Comparison of ENCODE assay signal across 12 cellular contexts in genomic region chr2:233080836-233081229, GRCh38. TPM values are rescaled to one million over a fixed set of nuclear protein-coding genes. Genes with fewer than 3 reads are reported as not detected.
DNase-seq lines count a peak whose midpoint lies in the region; ATAC-seq lines count a peak whose summit lies in the region.
"Had no signal": no experiment of that assay in that cellular context is flagged by ENCODE, and none has a peak within 500 bp of the region (broad histone marks: within the 10 kb centered on the region; RNA-seq: fewer than 3 reads in every experiment).

No MANE protein-coding gene starts in this region.

- H3K14ac ChIP-seq in mesenchymal stem cell (ENCODE audit: low read length in 2 of 2) = peak overlapping the region in 1 of 2 experiments; percentile 8

- peaks cover 16% of the 10 kb centered on the region for H3K36me3 Mint-ChIP-seq in activated naive CD4-positive, alpha-beta T cell treated with anti-CD3 and anti-CD28 coated beads, Interleukin-2, amount 50 U/mL, for 24 hours
- H3K36me3 Mint-ChIP-seq in activated T-cell treated with anti-CD3 and anti-CD28 coated beads, Interleukin-2, amount 50 U/mL, for 4 hours (ENCODE audit: insufficient read depth) = peaks cover 17% of the 10 kb centered on the region

- H2BK120ac ChIP-seq in mesenchymal stem cell (ENCODE audit: low read depth, low read length) = no peak overlapping the region

- H3K27ac ChIP-seq in mesenchymal stem cell (ENCODE audit: low read length, poor library complexity, severe bottlenecking) = no peak overlapping the region
- H3K27ac ChIP-seq: epithelial cell of prostate had no signal

- peaks cover 36 to 62% of the 10 kb centered on the region in 2 experiments for H3K27me3 ChIP-seq in mesenchymal stem cell (ENCODE audit: control insufficient read depth in 1 of 2, insufficient read depth in 1 of 2, low read length in 2 of 2)
- H3K27me3 ChIP-seq: heart left ventricle had no signal

- no peak overlapping the region for H3K4me3 ChIP-seq in mesenchymal stem cell (ENCODE audit: insufficient read depth in 1 of 2, low read depth in 1 of 2, low read length in 2 of 2)
- H3K4me3 ChIP-seq: heart left ventricle had no signal

- H3K18ac ChIP-seq in mesenchymal stem cell (ENCODE audit: low read depth in 1 of 2, low read length in 2 of 2) = no peak overlapping the region

- H2AK5ac ChIP-seq in mesenchymal stem cell (ENCODE audit: low read length, severe bottlenecking) = no peak overlapping the region

- no peaks in the 10 kb centered on the region for H3K79me1 ChIP-seq in mesenchymal stem cell (replicated peaks; ENCODE audit: low read length, poor library complexity, severe bottlenecking)

- H2BK5ac ChIP-seq in mesenchymal stem cell (ENCODE audit: low read depth, low read length, poor library complexity, severe bottlenecking) = no peak overlapping the region

- H2AFZ ChIP-seq in mesenchymal stem cell (ENCODE audit: low read depth, low read length) = no peak overlapping the region

- no peak overlapping the region for H3K23ac ChIP-seq in mesenchymal stem cell (ENCODE audit: low read length in 2 of 2)

- H4K8ac ChIP-seq in mesenchymal stem cell (ENCODE audit: low read length) = no peak overlapping the region

- no peak overlapping the region for H3K4ac ChIP-seq in mesenchymal stem cell (ENCODE audit: low read depth in 1 of 2, low read length in 2 of 2)

- H3K4me2 ChIP-seq in mesenchymal stem cell (ENCODE audit: low read length, poor library complexity, severe bottlenecking) = no peak overlapping the region

- H3K4me3 Mint-ChIP-seq in activated naive CD4-positive, alpha-beta T cell treated with anti-CD3 and anti-CD28 coated beads, Interleukin-2, amount 50 U/mL, for 24 hours = peak overlapping the region; percentile 79
- H3K4me3 Mint-ChIP-seq in activated T-cell treated with anti-CD3 and anti-CD28 coated beads, Interleukin-2, amount 50 U/mL, for 4 hours = peak overlapping the region; percentile 72

- 85% methylated on average over 11 of the region's 11 CpGs for WGBS in mesenchymal stem cell

- no peaks in the 10 kb centered on the region for H3K9me3 ChIP-seq in mesenchymal stem cell (ENCODE audit: control insufficient read depth, low read length)
- H3K9me3 ChIP-seq: heart left ventricle had no signal

- peaks cover 78% of the 10 kb centered on the region for H3K4me1 Mint-ChIP-seq in activated naive CD4-positive, alpha-beta T cell treated with anti-CD3 and anti-CD28 coated beads, Interleukin-2, amount 50 U/mL, for 24 hours
- H3K4me1 Mint-ChIP-seq in activated T-cell treated with anti-CD3 and anti-CD28 coated beads, Interleukin-2, amount 50 U/mL, for 4 hours (ENCODE audit: low read depth) = peaks cover 81% of the 10 kb centered on the region

- no peaks in the 10 kb centered on the region for H3K9me3 Mint-ChIP-seq in activated naive CD4-positive, alpha-beta T cell treated with anti-CD3 and anti-CD28 coated beads, Interleukin-2, amount 50 U/mL, for 24 hours
- no peaks in the 10 kb centered on the region for H3K9me3 Mint-ChIP-seq in activated T-cell treated with anti-CD3 and anti-CD28 coated beads, Interleukin-2, amount 50 U/mL, for 4 hours

- no peak for ATAC-seq in activated T-cell treated with anti-CD3 and anti-CD28 coated beads, Interleukin-2, amount 50 U/mL, for 4 hours
- no peak for ATAC-seq in GM18517 (IDR thresholded peaks at IDR 0.05; ENCODE audit: unreplicated experiment)
- ATAC-seq in GM19467 (IDR thresholded peaks at IDR 0.05; ENCODE audit: unreplicated experiment) = no peak
- ATAC-seq: heart left ventricle had no signal

- no peak for DNase-seq in activated naive CD4-positive, alpha-beta T cell (lab: John Stamatoyannopoulos, UW)
- no peak for DNase-seq in activated T-cell treated with anti-CD3 and anti-CD28 coated beads, Interleukin-2, amount 50 U/mL, for 4 hours
- no peak for DNase-seq in mesenchymal stem cell
- DNase-seq in DMS53 treated with DMSO at 0.1 percent for 48 hours (lab: John Stamatoyannopoulos, UW; ENCODE audit: unreplicated experiment) = no peak
- DNase-seq in NCI-H2107 (lab: John Stamatoyannopoulos, UW) = no peak
- DNase-seq: heart left ventricle had no signal

- peak overlapping the region; percentile 90 for H3K27ac Mint-ChIP-seq in activated naive CD4-positive, alpha-beta T cell treated with anti-CD3 and anti-CD28 coated beads, Interleukin-2, amount 50 U/mL, for 24 hours

- H4K91ac ChIP-seq in mesenchymal stem cell (ENCODE audit: low read length) = peak overlapping the region; percentile 52

- H2BK12ac ChIP-seq in mesenchymal stem cell (ENCODE audit: low read length in 2 of 2) = no peak overlapping the region

- no peaks in the 10 kb centered on the region for H3K27me3 Mint-ChIP-seq in activated naive CD4-positive, alpha-beta T cell treated with anti-CD3 and anti-CD28 coated beads, Interleukin-2, amount 50 U/mL, for 24 hours
- no peaks in the 10 kb centered on the region for H3K27me3 Mint-ChIP-seq in activated T-cell treated with anti-CD3 and anti-CD28 coated beads, Interleukin-2, amount 50 U/mL, for 4 hours (ENCODE audit: low read depth)

- no peaks in the 10 kb centered on the region for H3K36me3 ChIP-seq in mesenchymal stem cell (ENCODE audit: control insufficient read depth in 1 of 2, insufficient read depth in 2 of 2, low read depth in 1 of 2, low read length in 2 of 2)

- H3K4me1 ChIP-seq in mesenchymal stem cell (ENCODE audit: control insufficient read depth, insufficient read depth, low read depth, low read length) = no peaks in the 10 kb centered on the region

- no peak overlapping the region for H2BK15ac ChIP-seq in mesenchymal stem cell (ENCODE audit: low read depth, poor library complexity, severe bottlenecking)

- no peak overlapping the region for H3K9ac ChIP-seq in mesenchymal stem cell (ENCODE audit: low read length)

RNA-seq across cellular contexts. Expression of gene INPP5D, which starts 20.7 kb away (rescaled TPM):
- total RNA-seq in activated T-cell treated with anti-CD3 and anti-CD28 coated beads, Interleukin-2, amount 50 U/mL, for 4 hours = 10 to 100 TPM; 31.2 to 35.5 (median 31.7) TPM
- polyA plus RNA-seq in mesenchymal stem cell (2013, experiment 1 of 2) = 0.08 TPM
- polyA plus RNA-seq in mesenchymal stem cell (2013, experiment 2 of 2) = 0.15 TPM

RNA-seq across cellular contexts. Expression of gene NEU2, which starts 48.4 kb away (rescaled TPM):
- not detected for total RNA-seq in activated T-cell treated with anti-CD3 and anti-CD28 coated beads, Interleukin-2, amount 50 U/mL, for 4 hours
- polyA plus RNA-seq in mesenchymal stem cell (2013, experiment 1 of 2) = not detected
- not detected for polyA plus RNA-seq in mesenchymal stem cell (2013, experiment 2 of 2)
- total RNA-seq: bronchial epithelial cell, G401, heart left ventricle had no signal
- polyA plus RNA-seq: heart left ventricle had no signal
